ENCODE assay signal across 12 cellular contexts in genomic region chr6:3341467-3341866, GRCh38.
DNase-seq lines count a peak whose midpoint lies in the region; ATAC-seq, FAIRE-seq and TF ChIP-seq lines count a peak whose summit lies in the region.
"Had no signal": no experiment of that assay in that cellular context is flagged by ENCODE, and none has a peak within 500 bp of the region (broad histone marks: within the 10 kb centered on the region; RNA-seq: fewer than 3 reads in every experiment).

No MANE protein-coding gene starts in this region.

- no peak overlapping the region for H3K27ac ChIP-seq in small intestine (ENCODE audit: low read depth in 1 of 2, low read length in 1 of 2)
- H3K27ac ChIP-seq: thoracic aorta had no signal

- no peak for ATAC-seq in HG03025 (IDR thresholded peaks at IDR 0.05; ENCODE audit: low FRiP score, unreplicated experiment)

- TF ChIP-seq CTCF in AG10803 (conservative IDR thresholded peaks at IDR 0.05; ENCODE audit: low read length) (no peak), fibroblast of pulmonary artery (IDR thresholded peaks at IDR 0.05; ENCODE audit: low read length, missing control alignments) (no peak), osteocyte (IDR thresholded peaks at IDR 0.05) (no peak)

- peak overlapping the region; percentile 81 for H3K27ac Mint-ChIP-seq in osteocyte (ENCODE audit: unreplicated experiment)
- H3K27ac Mint-ChIP-seq: IgD-negative memory B cell had no signal

- whole genome bisulfite sequencing in small intestine, 3 donors: 74 to 92% (median 89%) methylated on average over 6 of the region's 6 CpGs

- DNase-seq in AG10803 (ENCODE audit: low read depth) (peak; percentile 95), MV-4-11 (lab: John Stamatoyannopoulos, UW) (peak; percentile 3), fibroblast of pulmonary artery (ENCODE audit: low read depth) (peak; percentile 76), osteocyte (ENCODE audit: extremely low spot score, unreplicated experiment) (no peak), SIG-M5 (lab: John Stamatoyannopoulos, UW) (no peak), HEK293T (ENCODE audit: extremely low spot score) (no peak), small intestine (no peak)
- DNase-seq: Calu3, islet precursor cell had no signal

- no peaks in the 10 kb centered on the region for H3K36me3 Mint-ChIP-seq in osteocyte (ENCODE audit: unreplicated experiment)

- H3K4me3 ChIP-seq in AG10803 (ENCODE audit: low read length) (no peak overlapping the region), fibroblast of pulmonary artery (replicated peaks; ENCODE audit: low read depth, low read length) (no peak overlapping the region), small intestine (ENCODE audit: low read depth in 1 of 2, low read length in 2 of 2) (no peak overlapping the region)
- H3K4me3 ChIP-seq: thoracic aorta had no signal

- FAIRE-seq in small intestine (lab: Jason Lieb, UNC): no peak

- no peaks in the 10 kb centered on the region for H3K36me3 ChIP-seq in small intestine (ENCODE audit: control insufficient read depth in 2 of 2, insufficient read depth in 2 of 2, low read length in 2 of 2)
- H3K36me3 ChIP-seq: thoracic aorta had no signal

- POLR2A ChIA-PET in HEK293T (lab: Yijun Ruan, JAX): no interaction called here

- no peaks in the 10 kb centered on the region for H3K9me3 ChIP-seq in small intestine (ENCODE audit: control insufficient read depth, low read depth)
- H3K9me3 ChIP-seq: thoracic aorta had no signal

- H3K9me3 Mint-ChIP-seq in osteocyte (ENCODE audit: unreplicated experiment): no peaks in the 10 kb centered on the region

- peaks cover 48% of the 10 kb centered on the region for H3K4me1 Mint-ChIP-seq in osteocyte (ENCODE audit: unreplicated experiment)

- no peak overlapping the region for H3K4me3 Mint-ChIP-seq in osteocyte (ENCODE audit: unreplicated experiment)
- H3K4me3 Mint-ChIP-seq: IgD-negative memory B cell had no signal

- H3K27me3 Mint-ChIP-seq in osteocyte (ENCODE audit: unreplicated experiment): no peaks in the 10 kb centered on the region

- H3K27me3 ChIP-seq in small intestine (ENCODE audit: control insufficient read depth in 2 of 2, insufficient read depth in 2 of 2, low read length in 2 of 2): no peaks in the 10 kb centered on the region

- CTCF ChIA-PET in HEK293T (lab: Yijun Ruan, JAX): interaction anchor here (2.0 kb wide), 1 partner anchor 11 kb away, joined by 6 read pairs; no protein-coding TSS in a partner anchor

- H3K4me1 ChIP-seq in small intestine (ENCODE audit: control insufficient read depth in 2 of 2, insufficient read depth in 1 of 2, low read depth in 1 of 2, low read length in 1 of 2): no peaks in the 10 kb centered on the region

TF ChIP-seq in HEK293T, 16 proteins besides CTCF, POLR2A, EP300 and RAD21:
- no peak for TF ChIP-seq SUZ12 (IDR thresholded peaks at IDR 0.05)
- no peak for TF ChIP-seq TARDBP (IDR thresholded peaks at IDR 0.05)
- no peak for TF ChIP-seq NFRKB (IDR thresholded peaks at IDR 0.05)
- no peak for TF ChIP-seq BHLHE40 (IDR thresholded peaks at IDR 0.05; ENCODE audit: borderline replicate concordance)
- TF ChIP-seq ARNT (IDR thresholded peaks at IDR 0.05): no peak
- no peak for TF ChIP-seq FOXA1 (IDR thresholded peaks at IDR 0.05)
- TF ChIP-seq ZNF384 (IDR thresholded peaks at IDR 0.05): no peak
- no peak for TF ChIP-seq FOXM1 (IDR thresholded peaks at IDR 0.05; ENCODE audit: borderline replicate concordance)
- TF ChIP-seq L3MBTL2 (conservative IDR thresholded peaks at IDR 0.05): no peak
- TF ChIP-seq FOXK2 (IDR thresholded peaks at IDR 0.05): no peak
- no peak for TF ChIP-seq CTBP1 (IDR thresholded peaks at IDR 0.05; ENCODE audit: borderline replicate concordance)
- TF ChIP-seq SP1 (IDR thresholded peaks at IDR 0.05): no peak
- TF ChIP-seq HDGF (IDR thresholded peaks at IDR 0.05; ENCODE audit: borderline replicate concordance): no peak
- TF ChIP-seq, protein P1, sequence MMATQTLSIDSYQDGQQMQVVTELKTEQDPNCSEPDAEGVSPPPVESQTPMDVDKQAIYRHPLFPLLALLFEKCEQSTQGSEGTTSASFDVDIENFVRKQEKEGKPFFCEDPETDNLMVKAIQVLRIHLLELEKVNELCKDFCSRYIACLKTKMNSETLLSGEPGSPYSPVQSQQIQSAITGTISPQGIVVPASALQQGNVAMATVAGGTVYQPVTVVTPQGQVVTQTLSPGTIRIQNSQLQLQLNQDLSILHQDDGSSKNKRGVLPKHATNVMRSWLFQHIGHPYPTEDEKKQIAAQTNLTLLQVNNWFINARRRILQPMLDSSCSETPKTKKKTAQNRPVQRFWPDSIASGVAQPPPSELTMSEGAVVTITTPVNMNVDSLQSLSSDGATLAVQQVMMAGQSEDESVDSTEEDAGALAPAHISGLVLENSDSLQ (IDR thresholded peaks at IDR 0.05): no peak
- TF ChIP-seq LEF1 (IDR thresholded peaks at IDR 0.05; ENCODE audit: borderline replicate concordance): no peak
- TF ChIP-seq ELF4 (IDR thresholded peaks at IDR 0.05): no peak

Comparison
In these comparisons a context has a peak if more than half of its experiments do, and no peak if none do; other contexts are left out.
1. DNase-seq: peak in AG10803 (single experiment), MV-4-11 (single experiment) and fibroblast of pulmonary artery (single experiment); none in osteocyte (single experiment), SIG-M5 (single experiment), HEK293T (single experiment) and small intestine (single experiment).